Comparison of ENCODE assay signal across 8 cellular contexts in the genomic region with DNA sequence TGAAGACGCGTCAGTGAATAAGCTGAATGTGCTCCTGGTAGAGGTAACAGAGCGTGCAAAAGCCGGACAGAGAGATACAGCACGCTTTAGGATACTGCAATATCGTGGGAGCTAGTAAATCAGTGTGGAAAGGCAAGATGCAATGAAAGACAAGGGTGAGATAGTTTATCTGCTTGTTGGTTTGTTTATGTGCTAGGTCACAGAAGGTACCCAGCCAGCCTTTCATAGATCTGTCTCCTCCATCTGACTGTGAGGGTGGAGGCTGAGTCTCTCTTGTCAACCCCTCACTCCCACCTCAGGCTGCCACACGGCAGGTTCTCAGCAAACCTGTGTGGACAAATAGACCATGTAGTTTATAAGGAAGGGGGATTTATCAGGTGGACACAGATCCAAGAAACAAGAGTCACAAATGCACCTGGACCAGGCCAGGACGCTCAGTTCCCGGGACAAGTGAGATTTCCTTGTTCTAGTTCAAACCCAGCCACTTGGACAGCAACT. TPM values are rescaled to one million over a fixed set of nuclear protein-coding genes. Genes with fewer than 3 reads are reported as not detected.
DNase-seq lines count a peak whose midpoint lies in the region; ATAC-seq and TF ChIP-seq lines count a peak whose summit lies in the region.

No MANE protein-coding gene starts in this region.

- H3K4me1 ChIP-seq in tibial artery: peaks cover 0 to 39% (median 26%) of the 10 kb centered on the region in 4 donors

- DNase-seq in activated naive CD4-positive, alpha-beta T cell treated with anti-CD3 and anti-CD28 coated beads for 36 hours: no peak
- no peak for DNase-seq in activated naive CD4-positive, alpha-beta T cell treated with anti-CD3 and anti-CD28 coated beads, Interleukin-2, amount 50 U/mL, for 16 hours
- DNase-seq in medulla oblongata (ENCODE audit: extremely low spot score) (peak; percentile 68), tibial artery (no peak), NCI-H524 treated with DMSO at 0.1 percent for 48 hours (lab: John Stamatoyannopoulos, UW) (no peak), GDM1 (lab: John Stamatoyannopoulos, UW) (no peak)

- no peak for TF ChIP-seq CTCF in brain (conservative IDR thresholded peaks at IDR 0.05)
- TF ChIP-seq CTCF in tibial artery (IDR thresholded peaks at IDR 0.05): no peak

- no peaks in the 10 kb centered on the region for H3K9me3 ChIP-seq in tibial artery

- peaks cover 17% of the 10 kb centered on the region for H3K4me1 Mint-ChIP-seq in activated naive CD4-positive, alpha-beta T cell treated with anti-CD3 and anti-CD28 coated beads for 36 hours (ENCODE audit: low read depth)
- H3K4me1 Mint-ChIP-seq in brain: peaks cover 33% of the 10 kb centered on the region

- H3K4me3 ChIP-seq in tibial artery: peak overlapping the region; percentile 84 to 99

- H3K27ac ChIP-seq in tibial artery: peak overlapping the region; percentile 56 to 72

- peaks cover 0 to 11% (median 10%) of the 10 kb centered on the region in 3 donors for H3K36me3 ChIP-seq in tibial artery

- no peak overlapping the region for H3K27ac Mint-ChIP-seq in activated naive CD4-positive, alpha-beta T cell treated with anti-CD3 and anti-CD28 coated beads for 36 hours
- H3K27ac Mint-ChIP-seq in brain: peak overlapping the region; percentile 80 to 96 (median 91)

- H3K27me3 ChIP-seq in tibial artery: no peaks in the 10 kb centered on the region

- ATAC-seq in HG02588 (IDR thresholded peaks at IDR 0.05; ENCODE audit: unreplicated experiment): no peak

- no peaks in the 10 kb centered on the region for H3K9me3 Mint-ChIP-seq in activated naive CD4-positive, alpha-beta T cell treated with anti-CD3 and anti-CD28 coated beads for 36 hours
- H3K9me3 Mint-ChIP-seq in brain: peaks cover 0 to 4% (median 0%) of the 10 kb centered on the region in 5 experiments

- CTCF ChIA-PET in activated naive CD4-positive, alpha-beta T cell treated with anti-CD3 and anti-CD28 coated beads for 36 hours (lab: Charles Lee): interaction anchor here (0.9 to 2.5 kb wide), 5 partner anchors 9 to 24 kb away, joined by 3 to 26 read pairs (median 4); no protein-coding TSS in a partner anchor

- intact Hi-C loops in activated naive CD4-positive, alpha-beta T cell treated with anti-CD3 and anti-CD28 coated beads for 36 hours (cut with micrococcal nuclease): no loop called here
- intact Hi-C loops in tibial artery (cut with DNase I; ENCODE audit: low total_unique reads): no loop called here

- no peaks in the 10 kb centered on the region for H3K27me3 Mint-ChIP-seq in activated naive CD4-positive, alpha-beta T cell treated with anti-CD3 and anti-CD28 coated beads for 36 hours (ENCODE audit: low read depth)
- H3K27me3 Mint-ChIP-seq in brain: peaks cover 9% of the 10 kb centered on the region

- H3K36me3 Mint-ChIP-seq in activated naive CD4-positive, alpha-beta T cell treated with anti-CD3 and anti-CD28 coated beads for 36 hours (ENCODE audit: low read depth): no peaks in the 10 kb centered on the region
- H3K36me3 Mint-ChIP-seq in brain: peaks cover 18% of the 10 kb centered on the region

- H3K4me3 Mint-ChIP-seq in activated naive CD4-positive, alpha-beta T cell treated with anti-CD3 and anti-CD28 coated beads for 36 hours: peak overlapping the region; percentile 77
- peak overlapping the region; percentile 83 to 93 (median 87) for H3K4me3 Mint-ChIP-seq in brain

RNA-seq across cellular contexts. Expression of gene GIPC1, which starts 1.0 kb away (rescaled TPM):
- total RNA-seq in activated naive CD4-positive, alpha-beta T cell treated with anti-CD3 and anti-CD28 coated beads for 36 hours: 10 to 100 TPM; 15.4 to 16.5 TPM
- polyA plus RNA-seq in brain (ENCODE audit: insufficient read depth, low read depth, low replicate concordance): 137 TPM

RNA-seq across cellular contexts. Expression of gene DNAJB1, which starts 21.3 kb away (rescaled TPM):
- 10 to 100 TPM; 48.1 to 49.5 TPM for total RNA-seq in activated naive CD4-positive, alpha-beta T cell treated with anti-CD3 and anti-CD28 coated beads for 36 hours
- 154 TPM for polyA plus RNA-seq in brain (ENCODE audit: insufficient read depth, low read depth, low replicate concordance)

RNA-seq across cellular contexts. Expression of gene PTGER1, which starts 21.7 kb away (rescaled TPM):
- not detected for total RNA-seq in activated naive CD4-positive, alpha-beta T cell treated with anti-CD3 and anti-CD28 coated beads for 36 hours
- polyA plus RNA-seq in brain (ENCODE audit: insufficient read depth, low read depth, low replicate concordance): 1.5 TPM

RNA-seq across cellular contexts. Expression of gene TECR, which starts 32.5 kb away (rescaled TPM):
- total RNA-seq in activated naive CD4-positive, alpha-beta T cell treated with anti-CD3 and anti-CD28 coated beads for 36 hours: 100 to 1,000 TPM; 102 to 105 TPM
- polyA plus RNA-seq in brain (ENCODE audit: insufficient read depth, low read depth, low replicate concordance): 627 TPM
